ENCODE assay signal across 1 cellular context in the genomic region with DNA sequence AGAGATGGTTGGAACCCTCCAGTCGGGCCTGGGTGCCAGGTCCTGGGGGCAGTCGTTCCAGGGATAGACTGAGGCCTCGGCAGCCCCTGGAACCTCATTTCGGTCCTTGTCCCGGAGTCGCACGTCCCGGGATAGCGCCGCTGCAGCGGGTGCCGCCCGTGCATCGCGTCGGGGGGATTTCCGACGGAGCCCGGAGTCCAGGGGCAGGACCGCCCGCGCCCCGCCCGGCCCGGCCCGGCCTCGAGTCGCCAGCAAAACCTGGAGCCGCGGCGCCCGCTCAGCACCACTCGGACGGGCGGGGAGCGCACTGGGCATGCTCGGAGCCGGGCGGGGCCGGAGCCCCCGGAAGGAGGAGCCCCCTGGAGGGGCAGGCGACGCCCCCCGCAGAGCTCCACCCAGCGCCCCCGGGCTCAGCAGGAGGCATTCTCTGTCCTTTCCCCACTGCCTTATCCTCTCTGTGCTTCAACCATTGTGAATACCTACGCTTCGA.
TF ChIP-seq lines count a peak whose summit lies in the region.

No MANE protein-coding gene starts in this region.

TF ChIP-seq in HepG2, 621 proteins besides CTCF, POLR2A, EP300 and RAD21 (continued from another document and continues in another):
- TF ChIP-seq BHLHE40 (IDR thresholded peaks at IDR 0.05; ENCODE audit: low read length) (no peak), ZBTB7B (CRISPR knock-in tag; IDR thresholded peaks at IDR 0.05) (peak; percentile 98), ZNF232 (CRISPR knock-in tag; IDR thresholded peaks at IDR 0.05; ENCODE audit: borderline replicate concordance) (no peak; the same call in 1 of the 2 replicates), FOXP1 (IDR thresholded peaks at IDR 0.05) (no peak), FOXP1 (CRISPR knock-in tag; IDR thresholded peaks at IDR 0.05) (no peak), SPEN (CRISPR knock-in tag; IDR thresholded peaks at IDR 0.05; ENCODE audit: low read depth) (peak; percentile 60; the same call in 1 of the 2 replicates), PHF21A (CRISPR knock-in tag; IDR thresholded peaks at IDR 0.05) (no peak), ZNF552 (CRISPR knock-in tag; IDR thresholded peaks at IDR 0.05; ENCODE audit: borderline replicate concordance) (no peak), ATRX (CRISPR knock-in tag; IDR thresholded peaks at IDR 0.05; ENCODE audit: borderline replicate concordance) (no peak), NKX3-1 (CRISPR knock-in tag; IDR thresholded peaks at IDR 0.05) (no peak), HNRNPLL (IDR thresholded peaks at IDR 0.05; ENCODE audit: low read depth, low read length, poor library complexity, severe bottlenecking) (peak; percentile 32), ZNF737 (CRISPR knock-in tag; IDR thresholded peaks at IDR 0.05; ENCODE audit: borderline replicate concordance) (no peak), ZNF564 (CRISPR knock-in tag; IDR thresholded peaks at IDR 0.05) (no peak), ZNF234 (CRISPR knock-in tag; conservative IDR thresholded peaks at IDR 0.05) (no peak), ZNF766 (CRISPR knock-in tag; IDR thresholded peaks at IDR 0.05; ENCODE audit: borderline replicate concordance) (no peak), RFX1 (IDR thresholded peaks at IDR 0.05) (no peak), ZNF20 (CRISPR knock-in tag; IDR thresholded peaks at IDR 0.05) (no peak), TSC22D2 (CRISPR knock-in tag; IDR thresholded peaks at IDR 0.05; ENCODE audit: borderline replicate concordance) (0 out of 2 replicates have a peak, but pooled peaks have one; percentile 31), HIVEP1 (CRISPR knock-in tag; IDR thresholded peaks at IDR 0.05) (no peak), ZNF260 (CRISPR knock-in tag; IDR thresholded peaks at IDR 0.05; ENCODE audit: borderline replicate concordance, low read depth) (no peak), CBX1 (IDR thresholded peaks at IDR 0.05; ENCODE audit: low read depth) (no peak), SRSF9 (IDR thresholded peaks at IDR 0.05; ENCODE audit: borderline replicate concordance, insufficient read depth, low read depth, low read length, poor library complexity, severe bottlenecking) (no peak), ZNF382 (CRISPR knock-in tag; IDR thresholded peaks at IDR 0.05; ENCODE audit: borderline replicate concordance) (no peak), KDM6A (CRISPR knock-in tag; IDR thresholded peaks at IDR 0.05; ENCODE audit: low read depth) (no peak)
- TF ChIP-seq, protein P1, sequence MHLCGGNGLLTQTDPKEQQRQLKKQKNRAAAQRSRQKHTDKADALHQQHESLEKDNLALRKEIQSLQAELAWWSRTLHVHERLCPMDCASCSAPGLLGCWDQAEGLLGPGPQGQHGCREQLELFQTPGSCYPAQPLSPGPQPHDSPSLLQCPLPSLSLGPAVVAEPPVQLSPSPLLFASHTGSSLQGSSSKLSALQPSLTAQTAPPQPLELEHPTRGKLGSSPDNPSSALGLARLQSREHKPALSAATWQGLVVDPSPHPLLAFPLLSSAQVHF (CRISPR knock-in tag; IDR thresholded peaks at IDR 0.05), result no peak
- TF ChIP-seq, protein P2, sequence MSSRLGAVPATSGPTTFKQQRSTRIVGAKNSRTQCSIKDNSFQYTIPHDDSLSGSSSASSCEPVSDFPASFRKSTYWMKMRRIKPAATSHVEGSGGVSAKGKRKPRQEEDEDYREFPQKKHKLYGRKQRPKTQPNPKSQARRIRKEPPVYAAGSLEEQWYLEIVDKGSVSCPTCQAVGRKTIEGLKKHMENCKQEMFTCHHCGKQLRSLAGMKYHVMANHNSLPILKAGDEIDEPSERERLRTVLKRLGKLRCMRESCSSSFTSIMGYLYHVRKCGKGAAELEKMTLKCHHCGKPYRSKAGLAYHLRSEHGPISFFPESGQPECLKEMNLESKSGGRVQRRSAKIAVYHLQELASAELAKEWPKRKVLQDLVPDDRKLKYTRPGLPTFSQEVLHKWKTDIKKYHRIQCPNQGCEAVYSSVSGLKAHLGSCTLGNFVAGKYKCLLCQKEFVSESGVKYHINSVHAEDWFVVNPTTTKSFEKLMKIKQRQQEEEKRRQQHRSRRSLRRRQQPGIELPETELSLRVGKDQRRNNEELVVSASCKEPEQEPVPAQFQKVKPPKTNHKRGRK (CRISPR knock-in tag; IDR thresholded peaks at IDR 0.05), result no peak
- TF ChIP-seq, protein P3, sequence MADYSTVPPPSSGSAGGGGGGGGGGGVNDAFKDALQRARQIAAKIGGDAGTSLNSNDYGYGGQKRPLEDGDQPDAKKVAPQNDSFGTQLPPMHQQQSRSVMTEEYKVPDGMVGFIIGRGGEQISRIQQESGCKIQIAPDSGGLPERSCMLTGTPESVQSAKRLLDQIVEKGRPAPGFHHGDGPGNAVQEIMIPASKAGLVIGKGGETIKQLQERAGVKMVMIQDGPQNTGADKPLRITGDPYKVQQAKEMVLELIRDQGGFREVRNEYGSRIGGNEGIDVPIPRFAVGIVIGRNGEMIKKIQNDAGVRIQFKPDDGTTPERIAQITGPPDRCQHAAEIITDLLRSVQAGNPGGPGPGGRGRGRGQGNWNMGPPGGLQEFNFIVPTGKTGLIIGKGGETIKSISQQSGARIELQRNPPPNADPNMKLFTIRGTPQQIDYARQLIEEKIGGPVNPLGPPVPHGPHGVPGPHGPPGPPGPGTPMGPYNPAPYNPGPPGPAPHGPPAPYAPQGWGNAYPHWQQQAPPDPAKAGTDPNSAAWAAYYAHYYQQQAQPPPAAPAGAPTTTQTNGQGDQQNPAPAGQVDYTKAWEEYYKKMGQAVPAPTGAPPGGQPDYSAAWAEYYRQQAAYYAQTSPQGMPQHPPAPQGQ (CRISPR knock-in tag; IDR thresholded peaks at IDR 0.05; ENCODE audit: borderline replicate concordance), result no peak
- TF ChIP-seq, protein P4, sequence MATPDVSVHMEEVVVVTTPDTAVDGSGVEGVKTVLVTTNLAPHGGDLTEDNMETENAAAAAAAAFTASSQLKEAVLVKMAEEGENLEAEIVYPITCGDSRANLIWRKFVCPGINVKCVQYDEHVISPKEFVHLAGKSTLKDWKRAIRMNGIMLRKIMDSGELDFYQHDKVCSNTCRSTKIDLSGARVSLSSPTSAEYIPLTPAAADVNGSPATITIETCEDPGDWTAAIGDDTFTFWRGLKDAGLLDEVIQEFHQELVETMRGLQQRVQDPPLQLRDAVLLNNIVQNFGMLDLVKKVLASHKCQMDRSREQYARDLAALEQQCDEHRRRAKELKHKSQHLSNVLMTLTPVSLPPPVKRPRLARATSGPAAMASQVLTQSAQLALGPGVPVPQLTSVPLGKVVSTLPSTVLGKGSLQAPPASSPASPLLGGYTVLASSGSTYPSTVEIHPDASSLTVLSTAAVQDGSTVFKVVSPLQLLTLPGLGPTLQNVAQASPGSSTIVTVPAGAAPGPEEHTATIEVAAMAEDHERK (CRISPR knock-in tag; IDR thresholded peaks at IDR 0.05; ENCODE audit: low read depth), result no peak
- TF ChIP-seq, protein P5, sequence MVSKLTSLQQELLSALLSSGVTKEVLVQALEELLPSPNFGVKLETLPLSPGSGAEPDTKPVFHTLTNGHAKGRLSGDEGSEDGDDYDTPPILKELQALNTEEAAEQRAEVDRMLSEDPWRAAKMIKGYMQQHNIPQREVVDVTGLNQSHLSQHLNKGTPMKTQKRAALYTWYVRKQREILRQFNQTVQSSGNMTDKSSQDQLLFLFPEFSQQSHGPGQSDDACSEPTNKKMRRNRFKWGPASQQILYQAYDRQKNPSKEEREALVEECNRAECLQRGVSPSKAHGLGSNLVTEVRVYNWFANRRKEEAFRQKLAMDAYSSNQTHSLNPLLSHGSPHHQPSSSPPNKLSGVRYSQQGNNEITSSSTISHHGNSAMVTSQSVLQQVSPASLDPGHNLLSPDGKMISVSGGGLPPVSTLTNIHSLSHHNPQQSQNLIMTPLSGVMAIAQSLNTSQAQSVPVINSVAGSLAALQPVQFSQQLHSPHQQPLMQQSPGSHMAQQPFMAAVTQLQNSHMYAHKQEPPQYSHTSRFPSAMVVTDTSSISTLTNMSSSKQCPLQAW (CRISPR knock-in tag; IDR thresholded peaks at IDR 0.05), result no peak; the same call in 1 of the 2 replicates
- TF ChIP-seq, protein P6, sequence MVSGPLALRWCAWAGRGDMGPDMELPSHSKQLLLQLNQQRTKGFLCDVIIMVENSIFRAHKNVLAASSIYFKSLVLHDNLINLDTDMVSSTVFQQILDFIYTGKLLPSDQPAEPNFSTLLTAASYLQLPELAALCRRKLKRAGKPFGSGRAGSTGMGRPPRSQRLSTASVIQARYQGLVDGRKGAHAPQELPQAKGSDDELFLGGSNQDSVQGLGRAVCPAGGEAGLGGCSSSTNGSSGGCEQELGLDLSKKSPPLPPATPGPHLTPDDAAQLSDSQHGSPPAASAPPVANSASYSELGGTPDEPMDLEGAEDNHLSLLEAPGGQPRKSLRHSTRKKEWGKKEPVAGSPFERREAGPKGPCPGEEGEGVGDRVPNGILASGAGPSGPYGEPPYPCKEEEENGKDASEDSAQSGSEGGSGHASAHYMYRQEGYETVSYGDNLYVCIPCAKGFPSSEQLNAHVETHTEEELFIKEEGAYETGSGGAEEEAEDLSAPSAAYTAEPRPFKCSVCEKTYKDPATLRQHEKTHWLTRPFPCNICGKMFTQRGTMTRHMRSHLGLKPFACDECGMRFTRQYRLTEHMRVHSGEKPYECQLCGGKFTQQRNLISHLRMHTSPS (CRISPR knock-in tag; IDR thresholded peaks at IDR 0.05; ENCODE audit: low read depth), result no peak; the same call in 1 of the 2 replicates
- TF ChIP-seq, protein P7, sequence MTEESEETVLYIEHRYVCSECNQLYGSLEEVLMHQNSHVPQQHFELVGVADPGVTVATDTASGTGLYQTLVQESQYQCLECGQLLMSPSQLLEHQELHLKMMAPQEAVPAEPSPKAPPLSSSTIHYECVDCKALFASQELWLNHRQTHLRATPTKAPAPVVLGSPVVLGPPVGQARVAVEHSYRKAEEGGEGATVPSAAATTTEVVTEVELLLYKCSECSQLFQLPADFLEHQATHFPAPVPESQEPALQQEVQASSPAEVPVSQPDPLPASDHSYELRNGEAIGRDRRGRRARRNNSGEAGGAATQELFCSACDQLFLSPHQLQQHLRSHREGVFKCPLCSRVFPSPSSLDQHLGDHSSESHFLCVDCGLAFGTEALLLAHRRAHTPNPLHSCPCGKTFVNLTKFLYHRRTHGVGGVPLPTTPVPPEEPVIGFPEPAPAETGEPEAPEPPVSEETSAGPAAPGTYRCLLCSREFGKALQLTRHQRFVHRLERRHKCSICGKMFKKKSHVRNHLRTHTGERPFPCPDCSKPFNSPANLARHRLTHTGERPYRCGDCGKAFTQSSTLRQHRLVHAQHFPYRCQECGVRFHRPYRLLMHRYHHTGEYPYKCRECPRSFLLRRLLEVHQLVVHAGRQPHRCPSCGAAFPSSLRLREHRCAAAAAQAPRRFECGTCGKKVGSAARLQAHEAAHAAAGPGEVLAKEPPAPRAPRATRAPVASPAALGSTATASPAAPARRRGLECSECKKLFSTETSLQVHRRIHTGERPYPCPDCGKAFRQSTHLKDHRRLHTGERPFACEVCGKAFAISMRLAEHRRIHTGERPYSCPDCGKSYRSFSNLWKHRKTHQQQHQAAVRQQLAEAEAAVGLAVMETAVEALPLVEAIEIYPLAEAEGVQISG (CRISPR knock-in tag; IDR thresholded peaks at IDR 0.05), result peak; percentile 69
- TF ChIP-seq, protein P8, sequence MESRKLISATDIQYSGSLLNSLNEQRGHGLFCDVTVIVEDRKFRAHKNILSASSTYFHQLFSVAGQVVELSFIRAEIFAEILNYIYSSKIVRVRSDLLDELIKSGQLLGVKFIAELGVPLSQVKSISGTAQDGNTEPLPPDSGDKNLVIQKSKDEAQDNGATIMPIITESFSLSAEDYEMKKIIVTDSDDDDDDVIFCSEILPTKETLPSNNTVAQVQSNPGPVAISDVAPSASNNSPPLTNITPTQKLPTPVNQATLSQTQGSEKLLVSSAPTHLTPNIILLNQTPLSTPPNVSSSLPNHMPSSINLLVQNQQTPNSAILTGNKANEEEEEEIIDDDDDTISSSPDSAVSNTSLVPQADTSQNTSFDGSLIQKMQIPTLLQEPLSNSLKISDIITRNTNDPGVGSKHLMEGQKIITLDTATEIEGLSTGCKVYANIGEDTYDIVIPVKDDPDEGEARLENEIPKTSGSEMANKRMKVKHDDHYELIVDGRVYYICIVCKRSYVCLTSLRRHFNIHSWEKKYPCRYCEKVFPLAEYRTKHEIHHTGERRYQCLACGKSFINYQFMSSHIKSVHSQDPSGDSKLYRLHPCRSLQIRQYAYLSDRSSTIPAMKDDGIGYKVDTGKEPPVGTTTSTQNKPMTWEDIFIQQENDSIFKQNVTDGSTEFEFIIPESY (CRISPR knock-in tag; IDR thresholded peaks at IDR 0.05), result no peak
- TF ChIP-seq, protein P9, sequence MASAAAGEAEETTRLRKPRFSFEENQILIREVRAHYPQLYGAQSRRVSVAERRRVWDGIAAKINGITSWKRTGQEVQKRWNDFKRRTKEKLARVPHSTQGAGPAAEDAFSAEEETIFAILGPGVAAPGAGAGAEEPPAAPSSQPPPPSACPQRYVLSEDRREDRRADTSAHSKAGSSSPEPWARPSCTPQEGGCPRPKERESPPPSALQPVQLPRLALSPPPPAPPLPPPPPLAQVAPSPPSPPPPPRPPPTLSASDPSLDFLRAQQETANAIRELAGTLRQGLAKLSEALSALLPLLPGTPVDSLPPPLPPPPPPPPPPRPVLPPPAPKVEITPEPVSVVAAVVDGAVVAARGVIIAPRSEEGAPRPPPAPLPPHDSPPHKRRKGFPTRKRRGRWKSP (CRISPR knock-in tag; IDR thresholded peaks at IDR 0.05), result peak; percentile 59; the same call in 1 of the 2 replicates
- TF ChIP-seq, protein P10, sequence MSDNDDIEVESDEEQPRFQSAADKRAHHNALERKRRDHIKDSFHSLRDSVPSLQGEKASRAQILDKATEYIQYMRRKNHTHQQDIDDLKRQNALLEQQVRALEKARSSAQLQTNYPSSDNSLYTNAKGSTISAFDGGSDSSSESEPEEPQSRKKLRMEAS (IDR thresholded peaks at IDR 0.05), result peak; percentile 58; the same call in 1 of the 2 replicates
- TF ChIP-seq, protein P11, sequence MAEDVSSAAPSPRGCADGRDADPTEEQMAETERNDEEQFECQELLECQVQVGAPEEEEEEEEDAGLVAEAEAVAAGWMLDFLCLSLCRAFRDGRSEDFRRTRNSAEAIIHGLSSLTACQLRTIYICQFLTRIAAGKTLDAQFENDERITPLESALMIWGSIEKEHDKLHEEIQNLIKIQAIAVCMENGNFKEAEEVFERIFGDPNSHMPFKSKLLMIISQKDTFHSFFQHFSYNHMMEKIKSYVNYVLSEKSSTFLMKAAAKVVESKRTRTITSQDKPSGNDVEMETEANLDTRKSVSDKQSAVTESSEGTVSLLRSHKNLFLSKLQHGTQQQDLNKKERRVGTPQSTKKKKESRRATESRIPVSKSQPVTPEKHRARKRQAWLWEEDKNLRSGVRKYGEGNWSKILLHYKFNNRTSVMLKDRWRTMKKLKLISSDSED (CRISPR knock-in tag; IDR thresholded peaks at IDR 0.05), result 0 out of 2 replicates have a peak, but pooled peaks have one; percentile 62
- TF ChIP-seq, protein P12, sequence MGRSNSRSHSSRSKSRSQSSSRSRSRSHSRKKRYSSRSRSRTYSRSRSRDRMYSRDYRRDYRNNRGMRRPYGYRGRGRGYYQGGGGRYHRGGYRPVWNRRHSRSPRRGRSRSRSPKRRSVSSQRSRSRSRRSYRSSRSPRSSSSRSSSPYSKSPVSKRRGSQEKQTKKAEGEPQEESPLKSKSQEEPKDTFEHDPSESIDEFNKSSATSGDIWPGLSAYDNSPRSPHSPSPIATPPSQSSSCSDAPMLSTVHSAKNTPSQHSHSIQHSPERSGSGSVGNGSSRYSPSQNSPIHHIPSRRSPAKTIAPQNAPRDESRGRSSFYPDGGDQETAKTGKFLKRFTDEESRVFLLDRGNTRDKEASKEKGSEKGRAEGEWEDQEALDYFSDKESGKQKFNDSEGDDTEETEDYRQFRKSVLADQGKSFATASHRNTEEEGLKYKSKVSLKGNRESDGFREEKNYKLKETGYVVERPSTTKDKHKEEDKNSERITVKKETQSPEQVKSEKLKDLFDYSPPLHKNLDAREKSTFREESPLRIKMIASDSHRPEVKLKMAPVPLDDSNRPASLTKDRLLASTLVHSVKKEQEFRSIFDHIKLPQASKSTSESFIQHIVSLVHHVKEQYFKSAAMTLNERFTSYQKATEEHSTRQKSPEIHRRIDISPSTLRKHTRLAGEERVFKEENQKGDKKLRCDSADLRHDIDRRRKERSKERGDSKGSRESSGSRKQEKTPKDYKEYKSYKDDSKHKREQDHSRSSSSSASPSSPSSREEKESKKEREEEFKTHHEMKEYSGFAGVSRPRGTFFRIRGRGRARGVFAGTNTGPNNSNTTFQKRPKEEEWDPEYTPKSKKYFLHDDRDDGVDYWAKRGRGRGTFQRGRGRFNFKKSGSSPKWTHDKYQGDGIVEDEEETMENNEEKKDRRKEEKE (IDR thresholded peaks at IDR 0.05), result no peak
